ENCODE assay signal across 1 cellular context in genomic region chr9:68595868-68596267, GRCh38.
TF ChIP-seq lines count a peak whose summit lies in the region.

No MANE protein-coding gene starts in this region.

TF ChIP-seq in GM23338, 12 proteins besides CTCF, POLR2A, EP300 and RAD21 (continued from another document):
- TF ChIP-seq REST (IDR thresholded peaks at IDR 0.05; ENCODE audit: unreplicated experiment) = no peak
- no peak for TF ChIP-seq CREB1 (CRISPR knock-in tag; IDR thresholded peaks at IDR 0.05; ENCODE audit: low read depth)
- no peak for TF ChIP-seq NANOG (IDR thresholded peaks at IDR 0.05; ENCODE audit: borderline replicate concordance)
- TF ChIP-seq JUNB (IDR thresholded peaks at IDR 0.05; ENCODE audit: unreplicated experiment) = no peak
